12 cellular contexts compared by ENCODE assay signal in the genomic region with DNA sequence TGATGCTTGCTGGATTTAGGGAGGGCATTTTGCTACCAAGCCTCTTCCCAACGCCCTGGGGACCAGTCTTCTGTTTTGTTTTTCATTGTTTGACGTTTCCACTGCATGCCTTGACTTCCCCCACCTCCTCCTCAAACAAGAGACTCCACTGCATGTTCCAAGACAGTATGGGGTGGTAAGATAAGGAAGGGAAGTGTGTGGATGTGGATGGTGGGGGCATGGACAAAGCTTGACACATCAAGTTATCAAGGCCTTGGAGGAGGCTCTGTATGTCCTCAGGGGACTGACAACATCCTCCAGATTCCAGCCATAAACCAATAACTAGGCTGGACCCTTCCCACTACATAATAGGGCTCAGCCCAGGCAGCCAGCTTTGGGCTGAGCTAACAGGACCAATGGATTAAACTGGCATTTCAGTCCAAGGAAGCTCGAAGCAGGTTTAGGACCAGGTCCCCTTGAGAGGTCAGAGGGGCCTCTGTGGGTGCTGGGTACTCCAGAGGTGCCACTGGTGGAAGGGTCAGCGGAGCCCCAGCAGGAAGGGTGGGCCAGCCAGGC. TPM values are rescaled to one million over a fixed set of nuclear protein-coding genes. Genes with fewer than 3 reads are reported as not detected.
DNase-seq lines count a peak whose midpoint lies in the region; ATAC-seq and TF ChIP-seq lines count a peak whose summit lies in the region.
"Had no signal": no experiment of that assay in that cellular context is flagged by ENCODE, and none has a peak within 500 bp of the region (broad histone marks: within the 10 kb centered on the region; RNA-seq: fewer than 3 reads in every experiment).

No MANE protein-coding gene starts in this region.

- CTCF ChIA-PET in WTC11 (lab: Charles Lee), result interaction anchor here (0.5 to 10.5 kb wide), 15 partner anchors 10 to 288 kb away, joined by 3 to 131 read pairs (median 29); partner anchors contain the start of genes PCDHB14, PCDHGA10, PCDHGA11 and PCDHGA12

- H3K4me1 ChIP-seq in BLaER1 treated with 17β-estradiol and CSF1 and Interleukin-3, amounts not matched to agents 10 nM and 100 nM, result peaks cover 92 to 98% (median 95%) of the 10 kb centered on the region in 10 experiments
- H3K4me1 ChIP-seq in esophagus muscularis mucosa (peaks cover 74 to 86% (median 79%) of the 10 kb centered on the region in 4 donors), parathyroid adenoma (peaks cover 53% of the 10 kb centered on the region)

- 50% methylated on average over 3 of the region's 4 CpGs for WGBS in esophagus muscularis mucosa

- no peak overlapping the region for H3K4me3 Mint-ChIP-seq in WTC11

- no peaks in the 10 kb centered on the region for H3K27me3 Mint-ChIP-seq in WTC11 (ENCODE audit: low read depth)
- H3K27me3 Mint-ChIP-seq: stimulated activated naive CD8-positive, alpha-beta T cell treated with anti-CD3 and anti-CD28 coated beads, Interleukin-15, amount 100 ng/mL, for 72 hours had no signal

- H3K36me3 ChIP-seq in BLaER1 treated with 17β-estradiol and CSF1 and Interleukin-3, amounts not matched to agents 10 nM and 100 nM, result peaks cover 8 to 58% (median 45%) of the 10 kb centered on the region in 11 experiments; a peak in 21 of 22 replicates
- H3K36me3 ChIP-seq in esophagus muscularis mucosa, result peaks cover 0 to 47% (median 28%) of the 10 kb centered on the region in 4 donors
- H3K36me3 ChIP-seq in parathyroid adenoma (ENCODE audit: control insufficient read depth, insufficient read depth, low read length), result no peaks in the 10 kb centered on the region

- H3K4me2 ChIP-seq in BLaER1 treated with 17β-estradiol and CSF1 and Interleukin-3, amounts not matched to agents 10 nM and 100 nM, result peak overlapping the region; percentile 86 to 98 (median 95)
- peak overlapping the region; percentile 80 for H3K4me2 ChIP-seq in parathyroid adenoma (ENCODE audit: low read length)

- TF ChIP-seq EP300 in esophagus muscularis mucosa (IDR thresholded peaks at IDR 0.05), result no peak

- H3K9me3 Mint-ChIP-seq in WTC11, result no peaks in the 10 kb centered on the region
- H3K9me3 Mint-ChIP-seq: stimulated activated naive CD8-positive, alpha-beta T cell treated with anti-CD3 and anti-CD28 coated beads, Interleukin-15, amount 100 ng/mL, for 72 hours had no signal

- no peak for ATAC-seq in GM19397 (IDR thresholded peaks at IDR 0.05; ENCODE audit: unreplicated experiment)
- no peak for ATAC-seq in WTC11
- ATAC-seq in GM18861 (IDR thresholded peaks at IDR 0.05; ENCODE audit: unreplicated experiment), result no peak

- no peak for TF ChIP-seq POLR2A in esophagus muscularis mucosa (IDR thresholded peaks at IDR 0.05; ENCODE audit: low read depth)

- intact Hi-C loops in esophagus muscularis mucosa (cut with DNase I), result no loop called here

- peaks cover 5% of the 10 kb centered on the region for H3K79me2 ChIP-seq in parathyroid adenoma

- H3K4me1 Mint-ChIP-seq in WTC11, result peaks cover 66% of the 10 kb centered on the region

- H3K9ac ChIP-seq in BLaER1 treated with 17β-estradiol and CSF1 and Interleukin-3, amounts not matched to agents 10 nM and 100 nM, result peak overlapping the region; percentile 79 to 99 (median 95); a peak in 20 of 22 replicates
- H3K9ac ChIP-seq in parathyroid adenoma, result peak overlapping the region; percentile 64

- H2AFZ ChIP-seq in parathyroid adenoma, result peak overlapping the region; percentile 81

- H3K4me3 ChIP-seq in BLaER1 treated with 17β-estradiol and CSF1 and Interleukin-3, amounts not matched to agents 10 nM and 100 nM, result peak overlapping the region in 8 of 10 experiments; percentile 55 to 69 (median 58); a peak in 10 of 20 replicates
- H3K4me3 ChIP-seq in esophagus muscularis mucosa, result peak overlapping the region in 3 of 4 donors; percentile 65 to 66 (median 66)
- peak overlapping the region; percentile 71 for H3K4me3 ChIP-seq in parathyroid adenoma (ENCODE audit: low read depth, low read length)

- H4K20me1 ChIP-seq in BLaER1 treated with 17β-estradiol and CSF1 and Interleukin-3, amounts not matched to agents 10 nM and 100 nM, result no peaks in the 10 kb centered on the region

- DNase-seq in OCI-M2 (lab: John Stamatoyannopoulos, UW; ENCODE audit: unreplicated experiment), result peak; percentile 26
- no peak for DNase-seq in esophagus muscularis mucosa (ENCODE audit: extremely low spot score)
- DNase-seq in NCI-H510A treated with DMSO at 0.1 percent for 48 hours (lab: John Stamatoyannopoulos, UW), result no peak
- no peak for DNase-seq in WTC11 (ENCODE audit: low spot score)
- DNase-seq: KG1, NCI-H446 treated with DMSO at 0.1 percent for 48 hours had no signal

- peaks cover 19% of the 10 kb centered on the region for H3K36me3 Mint-ChIP-seq in WTC11

- no peaks in the 10 kb centered on the region for H3K27me3 ChIP-seq in BLaER1 treated with 17β-estradiol and CSF1 and Interleukin-3, amounts not matched to agents 10 nM and 100 nM
- H3K27me3 ChIP-seq in esophagus muscularis mucosa (no peaks in the 10 kb centered on the region), parathyroid adenoma (ENCODE audit: control insufficient read depth, insufficient read depth, low read length) (no peaks in the 10 kb centered on the region)

- H3K27ac Mint-ChIP-seq in WTC11, result no peak overlapping the region

- POLR2A ChIA-PET in WTC11 (lab: Charles Lee), result no interaction called here

- H3K9me3 ChIP-seq in BLaER1 treated with 17β-estradiol and CSF1 and Interleukin-3, amounts not matched to agents 10 nM and 100 nM (replicated peaks in 1 of 11), result no peaks in the 10 kb centered on the region
- H3K9me3 ChIP-seq in esophagus muscularis mucosa, result no peaks in the 10 kb centered on the region
- H3K9me3 ChIP-seq in parathyroid adenoma (ENCODE audit: control insufficient read depth, low read length), result no peaks in the 10 kb centered on the region

- TF ChIP-seq CTCF in esophagus muscularis mucosa (IDR thresholded peaks at IDR 0.05) (no peak), parathyroid adenoma (IDR thresholded peaks at IDR 0.05) (no peak), WTC11 (IDR thresholded peaks at IDR 0.05) (no peak)

- H3K27ac ChIP-seq in BLaER1 treated with 17β-estradiol and CSF1 and Interleukin-3, amounts not matched to agents 10 nM and 100 nM, result peak overlapping the region; percentile 71 to 100 (median 99); a peak in 21 of 22 replicates
- peak overlapping the region; percentile 91 to 97 (median 94) for H3K27ac ChIP-seq in esophagus muscularis mucosa (replicated peaks in 1 of 4)
- peak overlapping the region; percentile 99 for H3K27ac ChIP-seq in parathyroid adenoma

TF ChIP-seq in WTC11, 78 proteins besides CTCF, POLR2A, EP300 and RAD21 (continues in another document):
- TF ChIP-seq NFATC4 (CRISPR knock-in tag; IDR thresholded peaks at IDR 0.05) (no peak), AR (CRISPR knock-in tag; IDR thresholded peaks at IDR 0.05) (no peak)
- TF ChIP-seq, protein P1, sequence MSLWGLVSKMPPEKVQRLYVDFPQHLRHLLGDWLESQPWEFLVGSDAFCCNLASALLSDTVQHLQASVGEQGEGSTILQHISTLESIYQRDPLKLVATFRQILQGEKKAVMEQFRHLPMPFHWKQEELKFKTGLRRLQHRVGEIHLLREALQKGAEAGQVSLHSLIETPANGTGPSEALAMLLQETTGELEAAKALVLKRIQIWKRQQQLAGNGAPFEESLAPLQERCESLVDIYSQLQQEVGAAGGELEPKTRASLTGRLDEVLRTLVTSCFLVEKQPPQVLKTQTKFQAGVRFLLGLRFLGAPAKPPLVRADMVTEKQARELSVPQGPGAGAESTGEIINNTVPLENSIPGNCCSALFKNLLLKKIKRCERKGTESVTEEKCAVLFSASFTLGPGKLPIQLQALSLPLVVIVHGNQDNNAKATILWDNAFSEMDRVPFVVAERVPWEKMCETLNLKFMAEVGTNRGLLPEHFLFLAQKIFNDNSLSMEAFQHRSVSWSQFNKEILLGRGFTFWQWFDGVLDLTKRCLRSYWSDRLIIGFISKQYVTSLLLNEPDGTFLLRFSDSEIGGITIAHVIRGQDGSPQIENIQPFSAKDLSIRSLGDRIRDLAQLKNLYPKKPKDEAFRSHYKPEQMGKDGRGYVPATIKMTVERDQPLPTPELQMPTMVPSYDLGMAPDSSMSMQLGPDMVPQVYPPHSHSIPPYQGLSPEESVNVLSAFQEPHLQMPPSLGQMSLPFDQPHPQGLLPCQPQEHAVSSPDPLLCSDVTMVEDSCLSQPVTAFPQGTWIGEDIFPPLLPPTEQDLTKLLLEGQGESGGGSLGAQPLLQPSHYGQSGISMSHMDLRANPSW (CRISPR knock-in tag; conservative IDR thresholded peaks at IDR 0.05; ENCODE audit: low read depth), result no peak

RNA-seq across cellular contexts. Expression of gene PCDHGC5, which starts 23.0 kb away (rescaled TPM):
- total RNA-seq in esophagus muscularis mucosa, result 1 to 10 TPM in 3 of 4 donors, under 1 TPM in 1; 0.71 to 3.7 (median 1.4) TPM
- 1.1 to 1.5 TPM (median 1.1 TPM) in 3 replicates for total RNA-seq in WTC11 (2021)
- total RNA-seq: T-helper 2 cell treated with Interferon-gamma antibody and Interleukin-4, amounts not matched to agents 100 ng/mL and 5 ng/mL, for 36 hours had no signal

RNA-seq across cellular contexts. Expression of gene PCDHGC4, which starts 27.0 kb away (rescaled TPM):
- total RNA-seq in esophagus muscularis mucosa, result 1 to 10 TPM in 3 of 4 donors, under 1 TPM in 1; 0.91 to 3.3 (median 2.0) TPM
- 4.5 to 6.1 TPM (median 5.1 TPM) in 3 replicates for total RNA-seq in WTC11 (2021)

RNA-seq across cellular contexts. Expression of gene PCDHGC3, which starts 36.1 kb away (rescaled TPM):
- 10 to 100 TPM; 56.5 to 81.1 (median 65.5) TPM for total RNA-seq in esophagus muscularis mucosa
- total RNA-seq in WTC11 (2021), result 28.1 to 29.4 TPM (median 29.1 TPM) in 3 replicates
